ENCODE assay signal across 2 cellular contexts in the genomic region with DNA sequence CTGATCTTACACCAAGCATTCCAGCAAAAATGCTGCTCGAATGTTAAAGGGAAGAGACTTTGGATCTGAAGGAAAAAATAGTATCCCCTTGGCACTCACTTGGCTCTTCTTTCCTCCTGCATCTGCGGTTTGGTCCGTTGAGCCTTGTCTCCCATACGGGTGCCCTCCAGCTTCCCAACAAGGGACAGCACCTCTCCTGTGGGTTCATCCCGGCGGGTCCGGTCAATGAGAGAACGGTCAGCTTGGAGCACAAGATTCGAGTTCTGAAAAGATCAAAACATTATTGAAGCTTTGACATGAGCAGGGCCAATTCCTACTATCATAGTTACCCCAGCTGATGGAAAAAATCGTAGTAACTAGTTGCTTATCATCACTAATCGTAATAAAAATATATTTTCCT.
TF ChIP-seq lines count a peak whose summit lies in the region.

No MANE protein-coding gene starts in this region.

TF ChIP-seq in H1, 55 proteins besides CTCF, POLR2A, EP300 and RAD21:
- no peak for TF ChIP-seq SAP30 (IDR thresholded peaks at IDR 0.05; ENCODE audit: insufficient read depth, insufficient replicate concordance, low read length)

TF ChIP-seq in GM12891, 5 proteins besides CTCF, POLR2A, EP300 and RAD21:
- TF ChIP-seq TAF1 (IDR thresholded peaks at IDR 0.05; ENCODE audit: low read depth, low read length) (no peak), PAX5 (IDR thresholded peaks at IDR 0.05; ENCODE audit: insufficient read depth, low read length, severe bottlenecking) (no peak), POU2F2 (IDR thresholded peaks at IDR 0.05; ENCODE audit: low read depth, low read length) (no peak), SPI1 (IDR thresholded peaks at IDR 0.05; ENCODE audit: low read depth, low read length) (no peak), POLR2AphosphoS5 (IDR thresholded peaks at IDR 0.05; ENCODE audit: low read depth, low read length) (no peak)
TF ChIP-seq in GM12891: peak in this region for 0.
